In genomic region chr13:66305960-66306617, GRCh38 we compare ENCODE assay signal across 19 cellular contexts.
"Had no signal": no experiment of that assay in that cellular context is flagged by ENCODE, and none has a peak within 500 bp of the region (broad histone marks: within the 10 kb centered on the region; RNA-seq: fewer than 3 reads in every experiment).

No MANE protein-coding gene starts in this region.

- H3K4me3 ChIP-seq: cardiac muscle cell, gastroesophageal sphincter, lower lobe of right lung, suprapubic skin had no signal

- H3K4me3 Mint-ChIP-seq: activated B cell treated with CpG ODN at 0.5 μM for 24 hours; activated CD8-positive, alpha-beta T cell treated with anti-CD3 and anti-CD28 coated beads, Interleukin-2, amount 10 ng/mL, durations not matched to agents 7 days and 5 days; endodermal cell; mesothelial cell of epicardium; neural crest cell; stimulated activated naive CD8-positive, alpha-beta T cell treated with anti-CD3 and anti-CD28 coated beads, Interleukin-15, Interleukin-2, amounts not matched to agents 100 ng/mL and 50 ng/mL, for 24 hours had no signal

- H3K27me3 ChIP-seq: cardiac muscle cell, gastroesophageal sphincter, suprapubic skin had no signal

- H3K4me1 ChIP-seq: gastroesophageal sphincter, lower lobe of right lung, suprapubic skin had no signal

- H3K9me3 ChIP-seq: gastroesophageal sphincter, lower lobe of right lung, suprapubic skin had no signal

- H3K27ac Mint-ChIP-seq: activated B cell treated with CpG ODN at 0.5 μM for 24 hours; activated CD8-positive, alpha-beta T cell treated with anti-CD3 and anti-CD28 coated beads, Interleukin-2, amount 10 ng/mL, durations not matched to agents 7 days and 5 days; activated naive CD4-positive, alpha-beta T cell treated with anti-CD3 and anti-CD28 coated beads, Interleukin-2, amount 50 U/mL, for 72 hours; endodermal cell; mesothelial cell of epicardium; stimulated activated naive CD8-positive, alpha-beta T cell treated with anti-CD3 and anti-CD28 coated beads, Interleukin-15, Interleukin-2, amounts not matched to agents 100 ng/mL and 50 ng/mL, for 24 hours had no signal

- DNase-seq: activated B cell treated with CpG ODN at 0.5 μM for 24 hours; activated CD4-positive, alpha-beta T cell treated with anti-CD3 and anti-CD28 coated beads for 48 hours; activated CD8-positive, alpha-beta memory T cell treated with anti-CD3 and anti-CD28 coated beads, Interleukin-2, amount 50 U/mL, for 4 hours; activated CD8-positive, alpha-beta T cell treated with anti-CD3 and anti-CD28 coated beads, Interleukin-2, amount 10 ng/mL, durations not matched to agents 7 days and 5 days; activated effector memory CD4-positive, alpha-beta T cell treated with anti-CD3 and anti-CD28 coated beads, Interleukin-2, amount 50 U/mL, for 16 hours; activated T-cell treated with anti-CD3 and anti-CD28 coated beads, Interleukin-2, amount 50 U/mL, for 48 hours; endodermal cell; erythroblast; left colon; lower lobe of right lung; trophoblast cell had no signal

- ATAC-seq: activated CD8-positive, alpha-beta T cell treated with anti-CD3 and anti-CD28 coated beads, Interleukin-2, amount 10 ng/mL, durations not matched to agents 7 days and 5 days; activated naive CD4-positive, alpha-beta T cell treated with anti-CD3 and anti-CD28 coated beads, Interleukin-2, amount 50 U/mL, for 72 hours; gastroesophageal sphincter; left colon; lower lobe of right lung; sciatic nerve had no signal

- H3K27me3 Mint-ChIP-seq: activated B cell treated with CpG ODN at 0.5 μM for 24 hours; stimulated activated naive CD8-positive, alpha-beta T cell treated with anti-CD3 and anti-CD28 coated beads, Interleukin-15, Interleukin-2, amounts not matched to agents 100 ng/mL and 50 ng/mL, for 24 hours had no signal

- H3K36me3 Mint-ChIP-seq: activated naive CD4-positive, alpha-beta T cell treated with anti-CD3 and anti-CD28 coated beads, Interleukin-2, amount 50 U/mL, for 72 hours; mesothelial cell of epicardium had no signal

- H3K9me3 Mint-ChIP-seq: activated naive CD4-positive, alpha-beta T cell treated with anti-CD3 and anti-CD28 coated beads, Interleukin-2, amount 50 U/mL, for 72 hours; endodermal cell; mesothelial cell of epicardium had no signal

- H3K36me3 ChIP-seq: cardiac muscle cell, gastroesophageal sphincter, lower lobe of right lung, suprapubic skin had no signal

- H3K27ac ChIP-seq: cardiac muscle cell, gastroesophageal sphincter, lower lobe of right lung, suprapubic skin had no signal
